Comparison of ENCODE assay signal across 33 cellular contexts in the genomic region with DNA sequence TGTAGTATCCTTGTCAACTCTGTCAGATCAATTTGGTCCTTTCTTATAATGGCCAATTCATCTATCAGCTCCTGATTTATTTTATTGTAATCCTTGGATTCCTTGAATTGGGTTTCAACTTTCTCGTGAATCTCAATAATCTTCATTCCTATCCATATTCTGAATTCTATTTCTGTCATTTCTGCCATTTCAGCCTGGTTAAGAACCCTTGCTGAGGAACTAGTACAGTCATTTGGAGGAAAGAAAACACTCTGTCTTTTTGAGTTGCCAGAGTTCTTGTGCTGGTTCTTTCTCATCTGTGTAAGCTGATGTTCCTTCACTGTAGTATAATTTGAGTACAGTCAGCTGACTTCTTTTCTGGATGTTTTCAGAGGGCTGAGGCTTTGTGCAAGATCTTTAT.
A peak's percentile ranks its signal among the peaks of the same experiment; 100 is the strongest.
DNase-seq lines count a peak whose midpoint lies in the region; ATAC-seq, FAIRE-seq and TF ChIP-seq lines count a peak whose summit lies in the region.
"Had no signal": no experiment of that assay in that cellular context is flagged by ENCODE, and none has a peak within 500 bp of the region (broad histone marks: within the 10 kb centered on the region; RNA-seq: fewer than 3 reads in every experiment).

No MANE protein-coding gene starts in this region.

- no peak for DNase-seq in H1 (ENCODE audit: low read depth in 1 of 2, low spot score in 2 of 2)
- no peak for DNase-seq in neuronal stem cell (ENCODE audit: low spot score)
- no peak for DNase-seq in cerebellum (ENCODE audit: low spot score)
- no peak for DNase-seq in sciatic nerve (ENCODE audit: low spot score)
- DNase-seq: 8988T; ACHN; AML-193; BE2C; C1 segment of cervical spinal cord; Caco-2; Calu3; CD4-positive, alpha-beta memory T cell; CD4-positive, alpha-beta T cell; CD4-positive, CD25-positive, alpha-beta regulatory T cell; CD8-positive, alpha-beta memory T cell; CD8-positive, alpha-beta T cell; COR-L47; DMS 273 treated with DMSO at 0.1 percent for 48 hours; DMS153; DMS53; DMS79; DMS79 treated with DMSO at 0.1 percent for 48 hours; DND-41; EL had no signal

- 0 out of 2 replicates have a peak overlapping the region, but pooled peaks have one; percentile 15 for H2AFZ ChIP-seq in H1 (ENCODE audit: low read length)
- no peak overlapping the region for H2AFZ ChIP-seq in neuronal stem cell (ENCODE audit: low read length)

- no peaks in the 10 kb centered on the region for H3K27me3 ChIP-seq in H1 (replicated peaks in 1 of 4; ENCODE audit: control insufficient read depth in 3 of 4, extremely low read depth in 1 of 4, insufficient read depth in 3 of 4, low read length in 3 of 4)
- no peaks in the 10 kb centered on the region for H3K27me3 ChIP-seq in neuronal stem cell (ENCODE audit: control insufficient read depth in 3 of 3, insufficient read depth in 3 of 3, low read depth in 1 of 3, low read length in 3 of 3)
- H3K27me3 ChIP-seq: BE2C; BLaER1; BLaER1 treated with 17β-estradiol and CSF1 and Interleukin-3, amounts not matched to agents 10 nM and 100 nM had no signal

- no peak overlapping the region for H4K5ac ChIP-seq in H1 (ENCODE audit: insufficient read length, low read depth, low read length)

- TF ChIP-seq EP300 in H1 (IDR thresholded peaks at IDR 0.05; ENCODE audit: borderline replicate concordance in 1 of 2, low read depth in 2 of 2, low read length in 2 of 2): no peak

- TF ChIP-seq CTCF in HEK293 (tag by site-specific recombination; IDR thresholded peaks at IDR 0.05) (no peak), H1 (IDR thresholded peaks at IDR 0.05; ENCODE audit: control extremely low read depth in 1 of 3, insufficient read depth in 1 of 3, low read depth in 1 of 3, low read length in 3 of 3) (no peak)

- H2AK5ac ChIP-seq in H1 (ENCODE audit: low read depth, low read length): no peak overlapping the region
- H2AK5ac ChIP-seq in neuronal stem cell (ENCODE audit: low read depth, low read length): no peak overlapping the region

- ATAC-seq in GM19455 (IDR thresholded peaks at IDR 0.05; ENCODE audit: unreplicated experiment) (no peak), sciatic nerve (no peak)
- ATAC-seq: A549; CD8-positive, alpha-beta T cell had no signal

- H3K9ac ChIP-seq in H1 (replicated peaks in 1 of 4; ENCODE audit: extremely low read depth in 1 of 4, low read depth in 3 of 4, low read length in 3 of 4) (no peak overlapping the region), neuronal stem cell (ENCODE audit: low read depth, low read length, poor library complexity) (no peak overlapping the region)
- H3K9ac ChIP-seq: BLaER1; BLaER1 treated with 17β-estradiol and CSF1 and Interleukin-3, amounts not matched to agents 10 nM and 100 nM had no signal

- no peak overlapping the region for H2BK15ac ChIP-seq in H1 (ENCODE audit: low read length)
- H2BK15ac ChIP-seq in neuronal stem cell (ENCODE audit: low read length): no peak overlapping the region

- no peaks in the 10 kb centered on the region for H4K20me1 ChIP-seq in H1 (replicated peaks in 1 of 2; ENCODE audit: control insufficient read depth in 1 of 2, insufficient read depth in 2 of 2, low read length in 2 of 2)
- H4K20me1 ChIP-seq: BLaER1; BLaER1 treated with 17β-estradiol and CSF1 and Interleukin-3, amounts not matched to agents 10 nM and 100 nM had no signal

- H2BK5ac ChIP-seq in H1 (ENCODE audit: low read depth, low read length) (no peak overlapping the region), neuronal stem cell (ENCODE audit: low read length) (no peak overlapping the region)

- no peaks in the 10 kb centered on the region; the same call in 1 of the 2 replicates for H3K9me3 ChIP-seq in HEK293 (ENCODE audit: control insufficient read depth, insufficient read depth, low read depth, low read length)
- H3K9me3 ChIP-seq in H1 (ENCODE audit: insufficient read depth in 2 of 2, low read depth in 1 of 2, low read length in 1 of 2): 0 out of 4 replicates have a peak, but pooled peaks cover 0 to 3% of the 10 kb centered on the region in 2 experiments
- H3K9me3 ChIP-seq in neuronal stem cell (replicated peaks in 1 of 2; ENCODE audit: control insufficient read depth in 2 of 2, insufficient read depth in 1 of 2, low read depth in 1 of 2, low read length in 2 of 2): no peaks in the 10 kb centered on the region
- H3K9me3 ChIP-seq: A549, BE2C had no signal

- 93% methylated on average over 1 of the region's 1 CpG; no CpG with 5 or more reads in 1 of the 2 experiments for WGBS in H1 (ENCODE audit: extremely low coverage in 1 of 2, insufficient coverage in 1 of 2, insufficient read length in 1 of 2, insufficient replicate concordance in 2 of 2, low coverage in 1 of 2, low lambda C conversion rate in 2 of 2, missing lambda C conversion rate in 1 of 2), 2 experiments
- no CpG with 5 or more reads among the region's 1 CpG for WGBS in neuronal stem cell (ENCODE audit: extremely low coverage in 2 of 2, insufficient read length in 2 of 2, insufficient replicate concordance in 1 of 2), 2 donors

- no peak overlapping the region for H3K56ac ChIP-seq in H1 (replicated peaks; ENCODE audit: insufficient read length, low read depth, low read length)

- H2BK20ac ChIP-seq in H1 (ENCODE audit: low read length): no peak overlapping the region

- H3K23me2 ChIP-seq in H1 (ENCODE audit: low read depth, low read length): no peaks in the 10 kb centered on the region

- no peaks in the 10 kb centered on the region for H3K36me3 ChIP-seq in HEK293 (ENCODE audit: control insufficient read depth in 2 of 2, insufficient read depth in 1 of 2, low read length in 2 of 2)
- no peaks in the 10 kb centered on the region for H3K36me3 ChIP-seq in H1 (ENCODE audit: control insufficient read depth in 2 of 4, insufficient read depth in 4 of 4, low read length in 3 of 4)
- no peaks in the 10 kb centered on the region for H3K36me3 ChIP-seq in neuronal stem cell (replicated peaks in 1 of 2; ENCODE audit: control insufficient read depth in 2 of 2, insufficient read depth in 2 of 2, low read length in 2 of 2)
- H3K36me3 ChIP-seq: BE2C; BLaER1; BLaER1 treated with 17β-estradiol and CSF1 and Interleukin-3, amounts not matched to agents 10 nM and 100 nM had no signal

- intact Hi-C loops in sciatic nerve (cut with DNase I): no loop called here

- no peaks in the 10 kb centered on the region for H3K4me1 ChIP-seq in HEK293 (ENCODE audit: control insufficient read depth, insufficient read depth, low read length)
- H3K4me1 ChIP-seq in H1 (replicated peaks in 1 of 4; ENCODE audit: control insufficient read depth in 3 of 4, insufficient read depth in 4 of 4, low read length in 3 of 4): no peaks in the 10 kb centered on the region
- no peaks in the 10 kb centered on the region for H3K4me1 ChIP-seq in neuronal stem cell (ENCODE audit: control insufficient read depth in 2 of 2, insufficient read depth in 1 of 2, low read depth in 1 of 2, low read length in 2 of 2)
- H3K4me1 ChIP-seq: A549, BE2C, BLaER1, Caco-2 had no signal

- CTCF ChIA-PET in HEK293 (lab: Yijun Ruan, JAX): no interaction called here
- CTCF ChIA-PET in H1 (lab: Charles Lee; ENCODE audit: partially characterized antibody): interaction anchor here (0.8 to 1.1 kb wide), 3 partner anchors 17 to 107 kb away, joined by 3 to 4 read pairs (median 3); no protein-coding TSS in a partner anchor

- H3K18ac ChIP-seq in H1 (ENCODE audit: extremely low read depth, low read length) (no peak overlapping the region), neuronal stem cell (ENCODE audit: low read length) (no peak overlapping the region)

- no peak overlapping the region for H3K23ac ChIP-seq in H1 (ENCODE audit: insufficient read length)
- no peak overlapping the region for H3K23ac ChIP-seq in neuronal stem cell (ENCODE audit: low read depth, low read length, poor library complexity)

- no peak overlapping the region for H3K27ac ChIP-seq in HEK293 (ENCODE audit: extremely low read depth, low read depth, low read length)
- H3K27ac ChIP-seq in H1 (ENCODE audit: low read depth, low read length): no peak overlapping the region
- H3K27ac ChIP-seq in neuronal stem cell (replicated peaks; ENCODE audit: low read length): no peak overlapping the region
- H3K27ac ChIP-seq: 22Rv1; A549; BLaER1; BLaER1 treated with 17β-estradiol and CSF1 and Interleukin-3, amounts not matched to agents 10 nM and 100 nM; C4-2B had no signal

- H2BK120ac ChIP-seq in H1 (replicated peaks; ENCODE audit: low read depth, low read length): no peak overlapping the region
- no peak overlapping the region for H2BK120ac ChIP-seq in neuronal stem cell (ENCODE audit: low read depth, low read length)

- FAIRE-seq in H1 (lab: Jason Lieb, UNC): no peak
- FAIRE-seq: A204.1, A549, D721Med had no signal

- H3K79me1 ChIP-seq in H1 (ENCODE audit: low read depth, low read length) (no peaks in the 10 kb centered on the region), neuronal stem cell (ENCODE audit: low read depth, low read length) (no peaks in the 10 kb centered on the region)

- no peak for TF ChIP-seq POLR2A in H1 (IDR thresholded peaks at IDR 0.05; ENCODE audit: control extremely low read depth in 1 of 2, low read depth in 2 of 2, low read length in 2 of 2)

- H3K4ac ChIP-seq in H1 (replicated peaks; ENCODE audit: insufficient read length, low read depth, low read length) (no peak overlapping the region), neuronal stem cell (ENCODE audit: low read length) (no peak overlapping the region)

- no peak overlapping the region for H3K4me3 ChIP-seq in HEK293 (ENCODE audit: low read depth, low read length)
- H3K4me3 ChIP-seq in H1 (ENCODE audit: extremely low read depth in 1 of 4, insufficient read depth in 2 of 4, low read depth in 3 of 4, low read length in 4 of 4): no peak overlapping the region
- H3K4me3 ChIP-seq in neuronal stem cell (ENCODE audit: low read length in 2 of 2): no peak overlapping the region
- H3K4me3 ChIP-seq: A549; BLaER1; BLaER1 treated with 17β-estradiol and CSF1 and Interleukin-3, amounts not matched to agents 10 nM and 100 nM had no signal

- H3K4me2 ChIP-seq in H1 (ENCODE audit: insufficient read depth in 1 of 2, low read depth in 2 of 2, low read length in 2 of 2) (no peak overlapping the region), neuronal stem cell (ENCODE audit: insufficient read depth, low read length, poor library complexity, severe bottlenecking) (peak overlapping the region; percentile 11)
- H3K4me2 ChIP-seq: A549; BLaER1; BLaER1 treated with 17β-estradiol and CSF1 and Interleukin-3, amounts not matched to agents 10 nM and 100 nM had no signal

- H3K14ac ChIP-seq in H1 (ENCODE audit: insufficient read length) (no peak overlapping the region), neuronal stem cell (ENCODE audit: low read length) (no peak overlapping the region)

- H4K8ac ChIP-seq in H1 (ENCODE audit: extremely low read depth, insufficient read depth, low read length) (no peak overlapping the region), neuronal stem cell (ENCODE audit: low read depth, low read length) (no peak overlapping the region)

- TF ChIP-seq RAD21 in H1 (IDR thresholded peaks at IDR 0.05 in 1 of 2, conservative IDR thresholded peaks at IDR 0.05 in 1 of 2; ENCODE audit: low read depth in 2 of 2, low read length in 2 of 2): no peak

- H2BK12ac ChIP-seq in H1 (ENCODE audit: low read depth, low read length) (no peak overlapping the region), neuronal stem cell (ENCODE audit: low read length) (no peak overlapping the region)

- POLR2A ChIA-PET in HEK293 (lab: Yijun Ruan, JAX) (no interaction called here), H1 (lab: Charles Lee; ENCODE audit: partially characterized antibody) (no interaction called here)

- H4K91ac ChIP-seq in H1 (replicated peaks; ENCODE audit: insufficient read length, low read length) (no peak overlapping the region), neuronal stem cell (ENCODE audit: low read depth, low read length, poor library complexity) (no peak overlapping the region)

- H3K79me2 ChIP-seq in H1 (ENCODE audit: control insufficient read depth in 1 of 2, insufficient read depth in 2 of 2, low read length in 2 of 2): no peaks in the 10 kb centered on the region
